ENCODE assay signal across 21 cellular contexts in genomic region chrX:130728208-130728607, GRCh38.
A peak's percentile ranks its signal among the peaks of the same experiment; 100 is the strongest.
DNase-seq lines count a peak whose midpoint lies in the region; ATAC-seq, FAIRE-seq and TF ChIP-seq lines count a peak whose summit lies in the region.
"Had no signal": no experiment of that assay in that cellular context is flagged by ENCODE, and none has a peak within 500 bp of the region (broad histone marks: within the 10 kb centered on the region; RNA-seq: fewer than 3 reads in every experiment).

No MANE protein-coding gene starts in this region.

- H3K4me1 ChIP-seq in BLaER1 (no peaks in the 10 kb centered on the region), PC-9 (replicated peaks; ENCODE audit: insufficient read depth) (peaks cover 3% of the 10 kb centered on the region; the same call in 1 of the 2 replicates), keratinocyte (ENCODE audit: control insufficient read depth, extremely low read depth, insufficient read depth, low read length) (no peaks in the 10 kb centered on the region), HepG2 (ENCODE audit: insufficient read depth, low read length) (no peaks in the 10 kb centered on the region)
- H3K4me1 ChIP-seq: psoas muscle had no signal

- POLR2A ChIA-PET in PC-9 (lab: Charles Lee; ENCODE audit: unreplicated experiment) (no interaction called here), HepG2 (lab: Yijun Ruan, JAX) (no interaction called here)

- H3K27ac Mint-ChIP-seq in Calu3 (ENCODE audit: unreplicated experiment): no peak overlapping the region
- H3K27ac Mint-ChIP-seq: activated B cell treated with CpG ODN at 0.5 μM for 24 hours; activated CD8-positive, alpha-beta T cell treated with anti-CD3 and anti-CD28 coated beads for 36 hours; activated naive CD4-positive, alpha-beta T cell treated with anti-CD3 and anti-CD28 coated beads for 36 hours; CD4-positive, alpha-beta T cell; endodermal cell had no signal

- H3K36me3 ChIP-seq in BLaER1 (peaks cover 7% of the 10 kb centered on the region), PC-9 (ENCODE audit: low read depth) (no peaks in the 10 kb centered on the region), keratinocyte (ENCODE audit: control insufficient read depth in 2 of 2, extremely low read depth in 1 of 2, insufficient read depth in 2 of 2, low read length in 2 of 2) (no peaks in the 10 kb centered on the region), HepG2 (replicated peaks in 1 of 2; ENCODE audit: control insufficient read depth in 1 of 2, insufficient read depth in 2 of 2, low read length in 2 of 2) (no peaks in the 10 kb centered on the region)

- no peaks in the 10 kb centered on the region for H3K27me3 Mint-ChIP-seq in Calu3 (ENCODE audit: unreplicated experiment)
- H3K27me3 Mint-ChIP-seq: activated B cell treated with CpG ODN at 0.5 μM for 24 hours; activated CD8-positive, alpha-beta T cell treated with anti-CD3 and anti-CD28 coated beads for 36 hours; CD4-positive, alpha-beta T cell had no signal

- H3K9me3 Mint-ChIP-seq in Calu3 (ENCODE audit: low read depth, unreplicated experiment): no peaks in the 10 kb centered on the region

- CTCF ChIA-PET in PC-9 (lab: Charles Lee) (no interaction called here), Calu3 (lab: Charles Lee) (no interaction called here), HepG2 (lab: Yijun Ruan, JAX; ENCODE audit: low intra/inter-chr PET ratio, low total read pairs) (no interaction called here)

- H3K79me2 ChIP-seq in PC-9 (ENCODE audit: low read depth) (no peaks in the 10 kb centered on the region), keratinocyte (ENCODE audit: control insufficient read depth, insufficient read depth, low read length) (no peaks in the 10 kb centered on the region), HepG2 (ENCODE audit: insufficient read depth, low read length) (no peaks in the 10 kb centered on the region)

- H3K4me3 ChIP-seq in BLaER1 (0 out of 2 replicates have a peak overlapping the region, but pooled peaks have one; percentile 12), PC-9 (no peak overlapping the region), epithelial cell of esophagus (ENCODE audit: low read length) (no peak overlapping the region), keratinocyte (ENCODE audit: control insufficient read depth in 2 of 3, extremely low read depth in 1 of 3, insufficient read depth in 2 of 3, low read depth in 1 of 3, low read length in 3 of 3) (no peak overlapping the region), HepG2 (replicated peaks in 1 of 3; ENCODE audit: insufficient read depth in 1 of 3, low read depth in 2 of 3, low read length in 3 of 3) (no peak overlapping the region)
- H3K4me3 ChIP-seq: psoas muscle, smooth muscle cell had no signal

- no peak overlapping the region for H3K4me3 Mint-ChIP-seq in Calu3 (ENCODE audit: low read depth, unreplicated experiment)
- H3K4me3 Mint-ChIP-seq: activated B cell treated with CpG ODN at 0.5 μM for 24 hours; activated CD8-positive, alpha-beta T cell treated with anti-CD3 and anti-CD28 coated beads for 36 hours; activated naive CD4-positive, alpha-beta T cell treated with anti-CD3 and anti-CD28 coated beads for 36 hours; CD4-positive, alpha-beta T cell; endodermal cell had no signal

- intact Hi-C loops in PC-9 (cut with micrococcal nuclease; ENCODE audit: unreplicated experiment) (no loop called here), Calu3 (cut with micrococcal nuclease; ENCODE audit: unreplicated experiment) (no loop called here), Right ventricle myocardium superior (cut with DNase I) (no loop called here), HepG2 (cut with micrococcal nuclease; ENCODE audit: unreplicated experiment) (no loop called here)

- dilution Hi-C loops in keratinocyte (cut with MboI; ENCODE audit: extremely low pct_ligation_motif_present, low sequenced_read_pairs): no loop called here

- no peaks in the 10 kb centered on the region for H3K9me1 ChIP-seq in keratinocyte (ENCODE audit: control insufficient read depth, extremely low read depth, insufficient read depth, low read length)

- H2AFZ ChIP-seq in PC-9 (no peak overlapping the region), keratinocyte (ENCODE audit: control insufficient read depth, low read length) (no peak overlapping the region), HepG2 (ENCODE audit: low read length) (no peak overlapping the region)

- FAIRE-seq in keratinocyte (lab: Jason Lieb, UNC): no peak
- no peak for FAIRE-seq in HepG2 (lab: Jason Lieb, UNC)
- FAIRE-seq: colon had no signal

- no peaks in the 10 kb centered on the region for H3K9me2 ChIP-seq in PC-9 (ENCODE audit: insufficient read depth)

- ATAC-seq in Right ventricle myocardium superior (ENCODE audit: poor library complexity): no peak
- ATAC-seq in HepG2: no peak
- ATAC-seq: activated CD8-positive, alpha-beta T cell treated with anti-CD3 and anti-CD28 coated beads for 36 hours; left lobe of liver had no signal

- TF ChIP-seq RAD21 in HepG2 (CRISPR knock-in tag; IDR thresholded peaks at IDR 0.05): no peak

- H3K27ac ChIP-seq in BLaER1 (no peak overlapping the region), PC-9 (peak overlapping the region; percentile 18; the same call in 1 of the 2 replicates), keratinocyte (ENCODE audit: control insufficient read depth, insufficient read depth, low read length) (peak overlapping the region; percentile 2), HepG2 (ENCODE audit: extremely low read length, insufficient read depth, low read length) (no peak overlapping the region)
- H3K27ac ChIP-seq: psoas muscle had no signal

- H4K20me1 ChIP-seq in BLaER1: no peaks in the 10 kb centered on the region
- no peaks in the 10 kb centered on the region for H4K20me1 ChIP-seq in PC-9 (ENCODE audit: insufficient read depth)
- H4K20me1 ChIP-seq in keratinocyte (ENCODE audit: control insufficient read depth, extremely low read depth, insufficient read depth, low read length): no peaks in the 10 kb centered on the region
- H4K20me1 ChIP-seq in HepG2 (ENCODE audit: insufficient read depth, low read length): no peaks in the 10 kb centered on the region

- no peaks in the 10 kb centered on the region for H3F3A ChIP-seq in PC-9 (ENCODE audit: insufficient read depth, low read depth)

- H3K9me3 ChIP-seq in BLaER1 (peaks cover 35% of the 10 kb centered on the region), PC-9 (ENCODE audit: insufficient read depth, low read depth) (peaks cover 12% of the 10 kb centered on the region), keratinocyte (ENCODE audit: control insufficient read depth, low read depth, low read length) (no peaks in the 10 kb centered on the region), HepG2 (ENCODE audit: low read length) (peaks cover 18% of the 10 kb centered on the region)

- H3K36me3 Mint-ChIP-seq in Calu3 (ENCODE audit: insufficient read depth, unreplicated experiment): no peaks in the 10 kb centered on the region

- in situ Hi-C loops in HepG2 (cut with HindIII; ENCODE audit: extremely low pct_ligation_motif_present, low pct_unique_long_range_greater_than_20kb): no loop called here

- TF ChIP-seq CTCF in PC-9 (conservative IDR thresholded peaks at IDR 0.05): no peak
- TF ChIP-seq CTCF in epithelial cell of esophagus (IDR thresholded peaks at IDR 0.05; ENCODE audit: insufficient read depth, low read depth, low read length, missing control alignments): no peak
- TF ChIP-seq CTCF in keratinocyte (optimal IDR thresholded peaks at IDR 0.05 in 1 of 3, IDR thresholded peaks at IDR 0.05 in 1 of 3, conservative IDR thresholded peaks at IDR 0.05 in 1 of 3; ENCODE audit: extremely low read depth in 1 of 3, insufficient read depth in 2 of 3, low read length in 3 of 3): no peak
- no peak for TF ChIP-seq CTCF in Calu3 (IDR thresholded peaks at IDR 0.05; ENCODE audit: unreplicated experiment)
- TF ChIP-seq CTCF in HepG2 (CRISPR knock-in tag; IDR thresholded peaks at IDR 0.05): no peak

- BruUV-seq in PC-9 (replicated peaks; lab: Mats Ljungman, UMichigan) (no TSS peak), Calu3 (replicated peaks; lab: Mats Ljungman, UMichigan) (no TSS peak), HepG2 (replicated peaks; lab: Mats Ljungman, UMichigan) (no TSS peak)

- no peaks in the 10 kb centered on the region for H3K4me1 Mint-ChIP-seq in Calu3 (ENCODE audit: low read depth, unreplicated experiment)
- H3K4me1 Mint-ChIP-seq: activated B cell treated with CpG ODN at 0.5 μM for 24 hours, endodermal cell had no signal

- no peak for TF ChIP-seq POLR2A in HepG2 (IDR thresholded peaks at IDR 0.05; ENCODE audit: insufficient read depth in 1 of 2, low read depth in 2 of 2, low read length in 2 of 2)

- no peak for TF ChIP-seq EP300 in HepG2 (IDR thresholded peaks at IDR 0.05; ENCODE audit: low read depth in 2 of 2, low read length in 2 of 2)
- TF ChIP-seq EP300 in HepG2 (CRISPR knock-in tag; IDR thresholded peaks at IDR 0.05; ENCODE audit: borderline replicate concordance): no peak

- peaks cover 80% of the 10 kb centered on the region for H3K27me3 ChIP-seq in BLaER1
- H3K27me3 ChIP-seq in PC-9 (ENCODE audit: insufficient read depth, low read depth): no peaks in the 10 kb centered on the region
- H3K27me3 ChIP-seq in keratinocyte (ENCODE audit: control insufficient read depth, extremely low read depth, insufficient read depth, low read length): no peaks in the 10 kb centered on the region
- no peaks in the 10 kb centered on the region for H3K27me3 ChIP-seq in HepG2 (ENCODE audit: control insufficient read depth in 1 of 2, insufficient read depth in 2 of 2, low read length in 2 of 2)

- no peak overlapping the region for H3K9ac ChIP-seq in BLaER1
- no peak overlapping the region for H3K9ac ChIP-seq in keratinocyte (ENCODE audit: control insufficient read depth, extremely low read depth, insufficient read depth, low read length)
- H3K9ac ChIP-seq in HepG2 (ENCODE audit: insufficient read depth, low read depth, low read length): no peak overlapping the region

- no peak overlapping the region for H3K4me2 ChIP-seq in BLaER1
- no peak overlapping the region for H3K4me2 ChIP-seq in PC-9
- no peak overlapping the region for H3K4me2 ChIP-seq in keratinocyte (ENCODE audit: control insufficient read depth, extremely low read depth, insufficient read depth, low read depth, low read length)
- no peak overlapping the region for H3K4me2 ChIP-seq in HepG2 (ENCODE audit: low read depth, low read length)
- H3K4me2 ChIP-seq: smooth muscle cell had no signal

- peak; percentile 9 to 38 for DNase-seq in PC-9
- DNase-seq in epithelial cell of esophagus (ENCODE audit: low read depth): peak; percentile 42
- DNase-seq in keratinocyte (ENCODE audit: low read depth, low spot score): no peak
- DNase-seq in Calu3: no peak
- no peak for DNase-seq in SW480 (ENCODE audit: low spot score)
- DNase-seq in Right ventricle myocardium superior: no peak
- no peak for DNase-seq in HepG2 (ENCODE audit: low spot score)
- DNase-seq: activated B cell treated with CpG ODN at 0.5 μM for 24 hours; activated CD8-positive, alpha-beta T cell treated with anti-CD3 and anti-CD28 coated beads for 36 hours; activated naive CD4-positive, alpha-beta T cell treated with anti-CD3 and anti-CD28 coated beads for 36 hours; activated T-cell treated with anti-CD3 and anti-CD28 coated beads, Interleukin-2, amount 50 U/mL, for 1 hour; CD4-positive, alpha-beta T cell; endodermal cell; NCI-H524; psoas muscle; stimulated activated CD4-positive, alpha-beta T cell treated with anti-CD3 and anti-CD28 coated beads, Interleukin-4, amount 100 ng/mL, for 24 hours; T-helper 2 cell had no signal

Comparison
In these comparisons a context has a peak if more than half of its experiments do, and no peak if none do; other contexts are left out.
1. H3K27ac ChIP-seq: peak in PC-9 (single experiment) and keratinocyte (single experiment); none in BLaER1 (single experiment) and HepG2 (single experiment).
2. DNase-seq: peak in PC-9 (2 of 2) and epithelial cell of esophagus (single experiment); none in keratinocyte (single experiment), Calu3 (single experiment), SW480 (single experiment), Right ventricle myocardium superior (single experiment) and HepG2 (single experiment).